ENCODE assay signal across 24 cellular contexts in the genomic region with DNA sequence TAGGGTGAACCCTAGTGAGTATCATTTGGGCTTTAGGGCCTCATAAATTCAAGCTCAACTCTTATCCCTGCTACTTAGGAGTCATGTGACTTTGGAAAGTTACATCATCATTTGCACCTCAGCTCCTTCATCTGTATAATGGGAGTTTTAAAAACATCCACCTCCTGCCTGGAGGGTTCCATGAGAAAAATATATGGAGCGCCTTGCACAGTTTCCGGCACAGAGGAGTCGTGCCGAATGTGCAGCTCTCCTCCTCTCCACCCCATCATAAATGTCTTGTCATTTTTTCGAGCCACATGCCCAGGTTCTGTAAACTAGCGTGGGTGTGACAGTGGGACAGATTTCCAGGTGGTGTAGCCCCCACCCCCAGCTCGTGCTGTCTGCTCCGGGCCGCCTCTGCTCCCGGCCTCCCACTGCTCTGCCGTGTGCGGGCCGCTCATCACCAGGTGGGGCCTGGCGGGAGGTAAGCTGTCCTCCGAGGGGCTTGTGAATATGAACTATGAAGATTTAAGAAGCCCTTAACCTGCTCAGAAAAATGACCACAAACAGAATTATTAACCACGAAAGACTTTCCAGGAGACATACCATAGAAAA.
A peak's percentile ranks its signal among the peaks of the same experiment; 100 is the strongest.
DNase-seq lines count a peak whose midpoint lies in the region; ATAC-seq, FAIRE-seq and TF ChIP-seq lines count a peak whose summit lies in the region.
"Had no signal": no experiment of that assay in that cellular context is flagged by ENCODE, and none has a peak within 500 bp of the region (broad histone marks: within the 10 kb centered on the region; RNA-seq: fewer than 3 reads in every experiment).

No MANE protein-coding gene starts in this region.

- H3K9me3 ChIP-seq in SK-N-SH, result no peaks in the 10 kb centered on the region
- H3K9me3 ChIP-seq in K562 (replicated peaks; ENCODE audit: control insufficient read depth, insufficient read depth, low read depth, low read length), result no peaks in the 10 kb centered on the region
- no peaks in the 10 kb centered on the region for H3K9me3 ChIP-seq in right cardiac atrium (ENCODE audit: control insufficient read depth, low read length)
- H3K9me3 ChIP-seq in skeletal muscle satellite cell (replicated peaks; ENCODE audit: low read length), result no peaks in the 10 kb centered on the region
- H3K9me3 ChIP-seq in adrenal gland (replicated peaks in 1 of 3), result no peaks in the 10 kb centered on the region
- H3K9me3 ChIP-seq: ascending aorta, HAP-1, testis had no signal

- H3K27ac ChIP-seq in SK-N-SH (ENCODE audit: low read depth in 2 of 2, low read length in 1 of 2) (peak overlapping the region; percentile 93 to 95), K562 (ENCODE audit: extremely low read depth, low read depth, low read length) (no peak overlapping the region), right cardiac atrium (ENCODE audit: low read length) (peak overlapping the region; percentile 91), adrenal gland (no peak overlapping the region)
- H3K27ac ChIP-seq: 22Rv1, HL-60, testis had no signal

- CTCF ChIA-PET in SK-N-SH (lab: Yijun Ruan, JAX) (interaction anchor here (0.7 to 6.1 kb wide), 5 partner anchors 13 to 801 kb away, joined by 3 to 26 read pairs (median 4); no protein-coding TSS in a partner anchor), K562 (lab: Yijun Ruan, JAX; ENCODE audit: low intra/inter-chr PET ratio) (no interaction called here)

- H3K4me2 ChIP-seq in SK-N-SH (peak overlapping the region; percentile 72), K562 (ENCODE audit: insufficient read depth, low read length) (no peak overlapping the region), skeletal muscle satellite cell (ENCODE audit: low read length) (peak overlapping the region; percentile 29)

- ATAC-seq in SK-N-SH treated with all-trans-retinoic acid at 6 μM for 48 hours (no peak), K562 (no peak), right cardiac atrium (peak in 1 of 2 donors; percentile 8)
- ATAC-seq: activated T-cell treated with anti-CD3 and anti-CD28 coated beads, Interleukin-2, amount 50 U/mL, for 4 hours; left lobe of liver had no signal

- H3K79me2 ChIP-seq in SK-N-SH (ENCODE audit: insufficient read depth), result peaks cover 19% of the 10 kb centered on the region; the same call in 1 of the 2 replicates
- H3K79me2 ChIP-seq in K562 (ENCODE audit: control insufficient read depth, insufficient read depth, low read length), result no peaks in the 10 kb centered on the region

- no peak for DNase-seq in SK-N-SH
- no peak for DNase-seq in K562 (ENCODE audit: extremely low read depth in 1 of 4, low spot score in 3 of 4)
- DNase-seq in right cardiac atrium, result no peak
- DNase-seq in adrenal gland, result no peak
- DNase-seq in lower leg skin (ENCODE audit: low spot score in 2 of 2), result no peak
- DNase-seq in SKM-1 treated with dmso at 0.1 percent for 144 hours (lab: John Stamatoyannopoulos, UW; ENCODE audit: unreplicated experiment), result no peak
- DNase-seq: activated CD4-positive, alpha-beta T cell treated with anti-CD3 and anti-CD28 coated beads, Interleukin-2, amount 50 U/mL, for 1 hour; activated CD4-positive, CD25-positive, alpha-beta regulatory T cell; activated gamma-delta T cell; activated naive CD8-positive, alpha-beta T cell treated with anti-CD3 and anti-CD28 coated beads for 36 hours; activated T-cell treated with anti-CD3 and anti-CD28 coated beads, Interleukin-2, amount 50 U/mL, for 4 hours; DMS79; NCI-H1436; stimulated activated naive CD4-positive, alpha-beta T cell; testis had no signal

- no peak overlapping the region for H2AFZ ChIP-seq in SK-N-SH (ENCODE audit: low read depth)
- H2AFZ ChIP-seq in K562 (ENCODE audit: low read depth, low read length), result no peak overlapping the region

- H3K36me3 ChIP-seq in SK-N-SH (replicated peaks in 1 of 2; ENCODE audit: control insufficient read depth in 1 of 2, insufficient read depth in 2 of 2, low read length in 1 of 2), result peaks cover 0 to 6% of the 10 kb centered on the region in 2 experiments
- no peaks in the 10 kb centered on the region for H3K36me3 ChIP-seq in K562 (ENCODE audit: control insufficient read depth, insufficient read depth, low read length)
- no peaks in the 10 kb centered on the region for H3K36me3 ChIP-seq in skeletal muscle satellite cell (ENCODE audit: insufficient read depth, low read length)
- H3K36me3 ChIP-seq in adrenal gland (replicated peaks in 1 of 2), result peaks cover 0 to 4% of the 10 kb centered on the region in 2 donors
- H3K36me3 ChIP-seq: HAP-1 had no signal

- H3K4me3 ChIP-seq in SK-N-SH (ENCODE audit: low read depth in 2 of 2, low read length in 1 of 2), result no peak overlapping the region
- no peak overlapping the region for H3K4me3 ChIP-seq in K562
- H3K4me3 ChIP-seq in right cardiac atrium (ENCODE audit: low read length), result no peak overlapping the region
- no peak overlapping the region for H3K4me3 ChIP-seq in skeletal muscle satellite cell (ENCODE audit: low read length)
- H3K4me3 ChIP-seq in adrenal gland, result no peak overlapping the region
- H3K4me3 ChIP-seq in lower leg skin (ENCODE audit: low read depth, poor library complexity, severe bottlenecking), result no peak overlapping the region
- H3K4me3 ChIP-seq: ascending aorta, HAP-1, testis had no signal

- H3K9ac ChIP-seq in SK-N-SH (peak overlapping the region; percentile 71), K562 (ENCODE audit: insufficient read depth in 1 of 2, low read depth in 2 of 2, low read length in 2 of 2) (no peak overlapping the region), skeletal muscle satellite cell (ENCODE audit: low read depth, low read length) (peak overlapping the region; percentile 65)

- BruUV-seq in K562 (replicated peaks; lab: Mats Ljungman, UMichigan), result no TSS peak

- H4K20me1 ChIP-seq in SK-N-SH (ENCODE audit: insufficient read depth) (no peaks in the 10 kb centered on the region), K562 (replicated peaks; ENCODE audit: control insufficient read depth, insufficient read depth, low read length) (0 out of 2 replicates have a peak, but pooled peaks cover 6% of the 10 kb centered on the region)

- TF ChIP-seq RAD21 in SK-N-SH (IDR thresholded peaks at IDR 0.05; ENCODE audit: low read length) (no peak), K562 (CRISPR knock-in tag; conservative IDR thresholded peaks at IDR 0.05 in 1 of 2, IDR thresholded peaks at IDR 0.05 in 1 of 2) (no peak)

- no peak for FAIRE-seq in K562 (lab: Jason Lieb, UNC)
- FAIRE-seq: G401.6, RCC 7860 had no signal

- H3F3A ChIP-seq in SK-N-SH (replicated peaks; ENCODE audit: insufficient read depth), result peaks cover 32% of the 10 kb centered on the region

- in situ Hi-C loops in K562 (cut with MboI), result no loop called here

- TF ChIP-seq CTCF in SK-N-SH (IDR thresholded peaks at IDR 0.05) (no peak), K562 (IDR thresholded peaks at IDR 0.05 in 2 of 3, conservative IDR thresholded peaks at IDR 0.05 in 1 of 3; ENCODE audit: insufficient read depth in 2 of 3, low read depth in 1 of 3, low read length in 3 of 3) (no peak), adrenal gland (IDR thresholded peaks at IDR 0.05) (no peak), lower leg skin (IDR thresholded peaks at IDR 0.05) (no peak)

- H3K4me1 ChIP-seq in SK-N-SH (ENCODE audit: control insufficient read depth in 1 of 2, insufficient read depth in 2 of 2, low read depth in 1 of 2, low read length in 1 of 2) (peaks cover 15 to 29% of the 10 kb centered on the region in 2 experiments), K562 (replicated peaks in 1 of 2; ENCODE audit: control insufficient read depth in 2 of 2, insufficient read depth in 2 of 2, low read length in 2 of 2) (peaks cover 0 to 5% of the 10 kb centered on the region in 2 experiments; a peak in 1 of 5 replicates), right cardiac atrium (ENCODE audit: control insufficient read depth, insufficient read depth, low read length) (no peaks in the 10 kb centered on the region), skeletal muscle satellite cell (ENCODE audit: control insufficient read depth, insufficient read depth, low read length) (peaks cover 19% of the 10 kb centered on the region), adrenal gland (replicated peaks in 1 of 2) (no peaks in the 10 kb centered on the region)
- H3K4me1 ChIP-seq: ascending aorta, HAP-1 had no signal

- intact Hi-C loops in K562 (cut with micrococcal nuclease), result no loop called here
- intact Hi-C loops in right cardiac atrium (cut with DNase I), result no loop called here
- intact Hi-C loops in adrenal gland (cut with DNase I), result no loop called here
- intact Hi-C loops in lower leg skin (cut with DNase I; ENCODE audit: low total_unique reads), result no loop called here

- H3K27me3 ChIP-seq in SK-N-SH (ENCODE audit: insufficient read depth) (no peaks in the 10 kb centered on the region), K562 (ENCODE audit: control insufficient read depth in 2 of 2, insufficient read depth in 2 of 2, low read length in 2 of 2) (peaks cover 57 to 79% of the 10 kb centered on the region in 2 experiments), right cardiac atrium (ENCODE audit: control insufficient read depth, insufficient read depth) (no peaks in the 10 kb centered on the region), skeletal muscle satellite cell (ENCODE audit: control insufficient read depth, insufficient read depth, low read length) (no peaks in the 10 kb centered on the region), adrenal gland (no peaks in the 10 kb centered on the region)
- H3K27me3 ChIP-seq: ascending aorta, testis had no signal

- TF ChIP-seq POLR2A in K562 (conservative IDR thresholded peaks at IDR 0.05) (no peak), adrenal gland (IDR thresholded peaks at IDR 0.05) (no peak), lower leg skin (IDR thresholded peaks at IDR 0.05) (no peak)

- POLR2A ChIA-PET in SK-N-SH (lab: Yijun Ruan, JAX), result no interaction called here
- POLR2A ChIA-PET in K562 (lab: Yijun Ruan, JAX), result interaction anchor here (1.5 kb wide), 1 partner anchor 13 kb away, joined by 4 read pairs; no protein-coding TSS in a partner anchor

- H3K9me1 ChIP-seq in K562 (ENCODE audit: control insufficient read depth, insufficient read depth, low read length), result no peaks in the 10 kb centered on the region

- TF ChIP-seq EP300 in SK-N-SH (IDR thresholded peaks at IDR 0.05; ENCODE audit: borderline replicate concordance in 1 of 2, low read depth in 1 of 2, low read length in 1 of 2) (no peak), K562 (IDR thresholded peaks at IDR 0.05; ENCODE audit: low read length) (no peak)

- over 99% methylated on average over 8 of the region's 16 CpGs for WGBS in SK-N-SH (ENCODE audit: low lambda C conversion rate)
- WGBS in K562 (ENCODE audit: insufficient coverage, low coverage, missing lambda C conversion rate), result 8% methylated on average over 16 of the region's 16 CpGs
- 95% methylated on average over 16 of the region's 16 CpGs for WGBS in right cardiac atrium
- WGBS in adrenal gland, 4 donors, result 91 to 94% (median 93%) methylated on average over 13 to 16 of the region's 16 CpGs
- WGBS in lower leg skin, 2 donors, result 94 to 95% methylated on average over 16 of the region's 16 CpGs

- H3K9me2 ChIP-seq in SK-N-SH, result no peaks in the 10 kb centered on the region

TF ChIP-seq in SK-N-SH, 30 proteins besides CTCF, POLR2A, EP300 and RAD21 (continues in another document):
- TF ChIP-seq RFX5 (IDR thresholded peaks at IDR 0.05; ENCODE audit: low read length) (no peak), JUND (IDR thresholded peaks at IDR 0.05) (no peak)

TF ChIP-seq in SK-N-SH treated with all-trans-retinoic acid at 6 μM for 48 hours, 23 proteins besides CTCF, POLR2A, EP300 and RAD21 (continues in another document):
- no peak for TF ChIP-seq ZNF565 (CRISPR knock-in tag; conservative IDR thresholded peaks at IDR 0.05; ENCODE audit: low read depth)

Comparison
In these comparisons a context has a peak if more than half of its experiments do, and no peak if none do; other contexts are left out.
1. H3K27ac ChIP-seq: peak in SK-N-SH (2 of 2) and right cardiac atrium (single experiment); none in K562 (single experiment) and adrenal gland (0 of 5).
2. H3K9ac ChIP-seq: peak in SK-N-SH (single experiment) and skeletal muscle satellite cell (single experiment); none in K562 (0 of 2).